16 cellular contexts compared by ENCODE assay signal in the genomic region with DNA sequence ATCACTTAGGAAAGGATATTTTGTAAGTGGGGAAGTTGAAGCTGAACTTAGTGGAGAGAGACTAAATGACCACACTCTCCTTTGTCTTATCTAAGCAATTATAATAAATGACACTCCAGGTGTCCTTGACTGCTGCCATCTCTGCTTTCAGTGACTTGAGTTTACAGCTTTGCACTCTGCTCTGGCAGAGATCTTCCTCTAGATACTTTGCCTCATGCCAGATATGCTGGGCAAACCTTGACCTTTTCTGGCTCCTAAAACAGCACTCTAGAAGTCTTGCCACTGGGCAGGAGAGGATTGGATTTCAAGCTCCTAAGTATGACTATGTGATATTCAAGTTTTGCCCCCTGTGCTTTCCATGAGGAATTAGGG.
DNase-seq lines count a peak whose midpoint lies in the region; ATAC-seq, FAIRE-seq and TF ChIP-seq lines count a peak whose summit lies in the region.
"Had no signal": no experiment of that assay in that cellular context is flagged by ENCODE, and none has a peak within 500 bp of the region (broad histone marks: within the 10 kb centered on the region; RNA-seq: fewer than 3 reads in every experiment).

No MANE protein-coding gene starts in this region.

- no peak overlapping the region for H3K9ac ChIP-seq in K562 (ENCODE audit: insufficient read depth in 1 of 2, low read depth in 2 of 2, low read length in 2 of 2)

- no peaks in the 10 kb centered on the region for H3K9me3 ChIP-seq in K562 (replicated peaks; ENCODE audit: control insufficient read depth, insufficient read depth, low read depth, low read length)

- no peak for TF ChIP-seq RAD21 in K562 (CRISPR knock-in tag; conservative IDR thresholded peaks at IDR 0.05 in 1 of 2, IDR thresholded peaks at IDR 0.05 in 1 of 2)

- FAIRE-seq in K562 (lab: Jason Lieb, UNC) (no peak), D721Med (lab: Jason Lieb, UNC) (no peak)
- FAIRE-seq: bronchial epithelial cell, frontal cortex, islet of Langerhans had no signal

- TF ChIP-seq CTCF in K562 (IDR thresholded peaks at IDR 0.05 in 2 of 3, conservative IDR thresholded peaks at IDR 0.05 in 1 of 3; ENCODE audit: insufficient read depth in 2 of 3, low read depth in 1 of 3, low read length in 3 of 3) (no peak), D721Med (IDR thresholded peaks at IDR 0.05; ENCODE audit: insufficient read depth, missing control alignments) (no peak)

- no peak overlapping the region for H3K27ac ChIP-seq in K562 (ENCODE audit: extremely low read depth, low read depth, low read length)

- no peak overlapping the region for H3K4me3 ChIP-seq in K562

- H3K79me2 ChIP-seq in K562 (ENCODE audit: control insufficient read depth, insufficient read depth, low read length): no peaks in the 10 kb centered on the region

- CTCF ChIA-PET in K562 (lab: Yijun Ruan, JAX; ENCODE audit: low intra/inter-chr PET ratio): no interaction called here

- no peak overlapping the region for H2AFZ ChIP-seq in K562 (ENCODE audit: low read depth, low read length)

- in situ Hi-C loops in K562 (cut with MboI): no loop called here

- no peak overlapping the region for H3K4me2 ChIP-seq in K562 (ENCODE audit: insufficient read depth, low read length)

- H3K27me3 ChIP-seq in K562 (ENCODE audit: control insufficient read depth in 2 of 2, insufficient read depth in 2 of 2, low read length in 2 of 2): no peaks in the 10 kb centered on the region

- no peaks in the 10 kb centered on the region for H3K9me1 ChIP-seq in K562 (ENCODE audit: control insufficient read depth, insufficient read depth, low read length)

- no TSS peak for BruUV-seq in K562 (replicated peaks; lab: Mats Ljungman, UMichigan)

- no peaks in the 10 kb centered on the region for H4K20me1 ChIP-seq in K562 (replicated peaks; ENCODE audit: control insufficient read depth, insufficient read depth, low read length)

- no peak for DNase-seq in K562 (ENCODE audit: extremely low read depth in 1 of 4, low spot score in 3 of 4)
- no peak for DNase-seq in glomerular visceral epithelial cell (ENCODE audit: extremely low spot score)
- no peak for DNase-seq in D721Med (ENCODE audit: insufficient read length, low spot score)
- no peak for DNase-seq in T-helper 1 cell
- no peak for DNase-seq in DMS 273 (lab: John Stamatoyannopoulos, UW; ENCODE audit: unreplicated experiment)
- DNase-seq: activated CD4-positive, alpha-beta T cell treated with anti-CD3 and anti-CD28 coated beads, Interleukin-2, amount 10 ng/mL, durations not matched to agents 7 days and 5 days; activated gamma-delta T cell; DND-41; NCI-H1105 treated with DMSO at 0.1 percent for 48 hours; NCI-H526 had no signal

- intact Hi-C loops in K562 (cut with micrococcal nuclease): no loop called here

- peak; percentile 14 for ATAC-seq in GM18502 (IDR thresholded peaks at IDR 0.05; ENCODE audit: poor library complexity, unreplicated experiment)
- ATAC-seq in GM21423 (IDR thresholded peaks at IDR 0.05; ENCODE audit: unreplicated experiment): peak; percentile 15
- ATAC-seq in HG03108 (IDR thresholded peaks at IDR 0.05; ENCODE audit: unreplicated experiment): peak; percentile 14
- peak; percentile 26; the same call in 2 of the 3 replicates for ATAC-seq in K562

- 0 out of 3 replicates have a peak, but pooled peaks cover 2% of the 10 kb centered on the region for H3K36me3 ChIP-seq in K562 (ENCODE audit: control insufficient read depth, insufficient read depth, low read length)

- H3K4me1 ChIP-seq in K562 (replicated peaks in 1 of 2; ENCODE audit: control insufficient read depth in 2 of 2, insufficient read depth in 2 of 2, low read length in 2 of 2): peaks cover 0 to 2% of the 10 kb centered on the region in 2 experiments; a peak in 2 of 5 replicates

- TF ChIP-seq POLR2A in K562 (conservative IDR thresholded peaks at IDR 0.05): no peak

- POLR2A ChIA-PET in K562 (lab: Yijun Ruan, JAX): interaction anchor here (0.6 to 0.9 kb wide), 2 partner anchors 41 to 49 kb away, joined by 3 read pairs; no protein-coding TSS in a partner anchor

- TF ChIP-seq EP300 in K562 (IDR thresholded peaks at IDR 0.05; ENCODE audit: low read length): no peak

TF ChIP-seq in K562, 482 proteins besides CTCF, POLR2A, EP300 and RAD21:
- TF ChIP-seq ZNF778 (CRISPR knock-in tag; IDR thresholded peaks at IDR 0.05): no peak
- no peak for TF ChIP-seq ZNF717 (CRISPR knock-in tag; IDR thresholded peaks at IDR 0.05)
